1 cellular context compared by ENCODE assay signal in genomic region chr16:1959269-1960039, GRCh38.
TF ChIP-seq lines count a peak whose summit lies in the region.

Gene NDUFB10, plus strand, starts transcription at chr16:1959538. Its CDS starts 87 bp downstream, at chr16:1959625.

TF ChIP-seq in K562, 482 proteins besides CTCF, POLR2A, EP300 and RAD21 (continued from another document and continues in another):
- TF ChIP-seq BRF1 (IDR thresholded peaks at IDR 0.05; ENCODE audit: borderline replicate concordance, extremely low read depth, insufficient read length) (no peak), MCM2 (IDR thresholded peaks at IDR 0.05; ENCODE audit: low read depth) (no peak), ZBTB12 (CRISPR knock-in tag; IDR thresholded peaks at IDR 0.05) (peak; percentile 16; the same call in 1 of the 2 replicates), ZNF644 (tag; IDR thresholded peaks at IDR 0.05; ENCODE audit: low read depth) (no peak), ZBTB9 (CRISPR knock-in tag; IDR thresholded peaks at IDR 0.05) (no peak), CREBBP (IDR thresholded peaks at IDR 0.05; ENCODE audit: low read depth, low read length) (no peak), ZBTB40 (IDR thresholded peaks at IDR 0.05) (no peak), ZBTB40 (CRISPR knock-in tag; IDR thresholded peaks at IDR 0.05) (no peak), ZFP91 (CRISPR knock-in tag; IDR thresholded peaks at IDR 0.05) (no peak; the same call in 1 of the 2 replicates), MEF2D (tag; conservative IDR thresholded peaks at IDR 0.05; ENCODE audit: low read depth) (no peak), FOS (IDR thresholded peaks at IDR 0.05; ENCODE audit: extremely low read depth, insufficient read length) (no peak), BHLHE40 (IDR thresholded peaks at IDR 0.05; ENCODE audit: low read length) (no peak), CHD1 (IDR thresholded peaks at IDR 0.05; ENCODE audit: low read length) (no peak), ARID4B (CRISPR knock-in tag; IDR thresholded peaks at IDR 0.05) (peak; percentile 75), GMEB1 (CRISPR knock-in tag; IDR thresholded peaks at IDR 0.05) (peak; percentile 89), CEBPG (CRISPR knock-in tag; IDR thresholded peaks at IDR 0.05) (no peak), CEBPG (tag; conservative IDR thresholded peaks at IDR 0.05 in 1 of 2, IDR thresholded peaks at IDR 0.05 in 1 of 2) (no peak), ZNF766 (CRISPR knock-in tag; conservative IDR thresholded peaks at IDR 0.05) (no peak), ZNF696 (CRISPR knock-in tag; conservative IDR thresholded peaks at IDR 0.05) (no peak), SP1 (CRISPR knock-in tag; IDR thresholded peaks at IDR 0.05) (peak; percentile 68), GABPB1 (CRISPR knock-in tag; IDR thresholded peaks at IDR 0.05) (peak; percentile 83), ZNF318 (IDR thresholded peaks at IDR 0.05; ENCODE audit: borderline replicate concordance in 1 of 2, low read depth in 1 of 2) (no peak), RCOR1 (IDR thresholded peaks at IDR 0.05; ENCODE audit: borderline replicate concordance in 1 of 2, low read depth in 2 of 2, low read length in 2 of 2) (no peak), SAFB2 (IDR thresholded peaks at IDR 0.05; ENCODE audit: borderline replicate concordance, low read depth, low read length, severe bottlenecking) (no peak)
